Comparison of ENCODE assay signal across 8 cellular contexts in the genomic region with DNA sequence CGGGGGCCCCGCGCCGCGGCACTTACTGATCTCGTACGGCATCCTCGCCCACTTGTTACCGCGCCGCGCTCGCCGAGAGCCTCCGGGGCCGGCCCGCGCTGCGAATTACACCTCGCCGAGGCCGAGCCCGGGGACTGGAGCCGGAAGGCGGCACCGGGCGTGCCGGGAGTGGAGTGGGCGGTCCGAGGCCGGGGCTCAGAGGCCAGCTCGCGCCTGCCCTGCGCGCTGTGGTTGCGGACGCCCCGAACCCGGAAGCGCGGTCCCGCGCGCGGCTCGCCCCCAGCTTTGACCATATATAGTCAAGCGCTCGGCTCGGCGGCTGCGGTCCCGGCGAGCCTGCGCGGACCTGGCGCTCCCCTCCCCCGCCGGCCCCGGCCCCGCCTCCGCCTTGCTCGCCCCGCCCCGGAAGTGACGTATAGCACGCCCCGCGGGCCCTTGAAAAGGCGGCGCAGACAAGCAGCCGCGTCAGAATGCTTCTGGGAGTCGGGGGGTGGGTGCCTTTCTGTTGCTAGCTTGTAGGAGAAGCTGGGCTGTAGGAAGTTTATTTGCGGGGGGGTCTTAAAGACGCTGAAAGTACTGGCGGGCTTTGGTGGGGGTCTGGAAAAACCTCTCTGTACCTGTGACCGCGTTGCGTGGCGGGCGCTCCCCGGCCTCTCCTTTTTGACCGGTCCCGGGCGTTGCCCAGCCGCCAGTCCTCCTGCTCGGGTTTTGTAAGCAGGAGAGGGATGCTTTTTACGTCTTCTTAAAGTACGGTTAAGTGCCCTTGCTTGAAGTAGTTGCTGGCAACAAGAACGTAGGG. TPM values are rescaled to one million over a fixed set of nuclear protein-coding genes. Genes with fewer than 3 reads are reported as not detected.
DNase-seq lines count a peak whose midpoint lies in the region; ATAC-seq and TF ChIP-seq lines count a peak whose summit lies in the region.

A gene with protein sequence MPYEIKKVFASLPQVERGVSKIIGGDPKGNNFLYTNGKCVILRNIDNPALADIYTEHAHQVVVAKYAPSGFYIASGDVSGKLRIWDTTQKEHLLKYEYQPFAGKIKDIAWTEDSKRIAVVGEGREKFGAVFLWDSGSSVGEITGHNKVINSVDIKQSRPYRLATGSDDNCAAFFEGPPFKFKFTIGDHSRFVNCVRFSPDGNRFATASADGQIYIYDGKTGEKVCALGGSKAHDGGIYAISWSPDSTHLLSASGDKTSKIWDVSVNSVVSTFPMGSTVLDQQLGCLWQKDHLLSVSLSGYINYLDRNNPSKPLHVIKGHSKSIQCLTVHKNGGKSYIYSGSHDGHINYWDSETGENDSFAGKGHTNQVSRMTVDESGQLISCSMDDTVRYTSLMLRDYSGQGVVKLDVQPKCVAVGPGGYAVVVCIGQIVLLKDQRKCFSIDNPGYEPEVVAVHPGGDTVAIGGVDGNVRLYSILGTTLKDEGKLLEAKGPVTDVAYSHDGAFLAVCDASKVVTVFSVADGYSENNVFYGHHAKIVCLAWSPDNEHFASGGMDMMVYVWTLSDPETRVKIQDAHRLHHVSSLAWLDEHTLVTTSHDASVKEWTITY (minus strand): TSS at position 175 of the 799 bp plus-strand sequence. CDS start 133 bp downstream, at position 42.

- no peaks in the 10 kb centered on the region for H3K9me3 ChIP-seq in BLaER1

- peak within 1 kb of the TSS; percentile 92 for H3K4me3 ChIP-seq in BLaER1
- peak within 1 kb of the TSS; percentile 97 for H3K4me3 ChIP-seq in coronary artery

- H3K9ac ChIP-seq in BLaER1, result peak within 1 kb of the TSS; percentile 93

- no peaks in the 10 kb centered on the region for H3K27me3 Mint-ChIP-seq in activated CD4-positive, alpha-beta T cell treated with anti-CD3 and anti-CD28 coated beads, Interleukin-2, amount 10 ng/mL, durations not matched to agents 7 days and 5 days

- H3K27me3 ChIP-seq in BLaER1, result no peaks in the 10 kb centered on the region

- POLR2A ChIA-PET in activated CD4-positive, alpha-beta T cell treated with anti-CD3 and anti-CD28 coated beads, Interleukin-2, amount 10 ng/mL, durations not matched to agents 7 days and 5 days (lab: Charles Lee), result interaction anchor here (0.7 to 2.6 kb wide), 4 partner anchors 8 to 64 kb away, joined by 3 to 11 read pairs (median 5); no protein-coding TSS in a partner anchor

- CTCF ChIA-PET in activated CD4-positive, alpha-beta T cell treated with anti-CD3 and anti-CD28 coated beads, Interleukin-2, amount 10 ng/mL, durations not matched to agents 7 days and 5 days (lab: Charles Lee), result interaction anchor here (0.5 to 6.3 kb wide), 15 partner anchors 8 to 344 kb away, joined by 3 to 27 read pairs (median 4); no protein-coding TSS in a partner anchor

- peaks cover 37% of the 10 kb centered on the region for H3K36me3 ChIP-seq in BLaER1

- H3K27ac ChIP-seq in BLaER1 (peak within 1 kb of the TSS; percentile 95), coronary artery (peak within 1 kb of the TSS; percentile 98 to 99)

- peak within 1 kb of the TSS; percentile 97 for H3K4me2 ChIP-seq in BLaER1

- TF ChIP-seq CTCF in coronary artery (IDR thresholded peaks at IDR 0.05), result no peak

- H3K4me3 Mint-ChIP-seq in activated CD4-positive, alpha-beta T cell treated with anti-CD3 and anti-CD28 coated beads, Interleukin-2, amount 10 ng/mL, durations not matched to agents 7 days and 5 days, result peak within 1 kb of the TSS; percentile 99

- no peaks in the 10 kb centered on the region for H3K9me3 Mint-ChIP-seq in activated CD4-positive, alpha-beta T cell treated with anti-CD3 and anti-CD28 coated beads, Interleukin-2, amount 10 ng/mL, durations not matched to agents 7 days and 5 days

- peak within 1 kb of the TSS; percentile 98 for H3K27ac Mint-ChIP-seq in activated CD4-positive, alpha-beta T cell treated with anti-CD3 and anti-CD28 coated beads, Interleukin-2, amount 10 ng/mL, durations not matched to agents 7 days and 5 days

- DNase-seq in NCI-H526 (lab: John Stamatoyannopoulos, UW), result peak; percentile 85 to 95
- peak; percentile 90 for DNase-seq in activated CD4-positive, alpha-beta T cell treated with anti-CD3 and anti-CD28 coated beads, Interleukin-2, amount 10 ng/mL, durations not matched to agents 7 days and 5 days
- peak; percentile 98 for DNase-seq in coronary artery (ENCODE audit: low spot score)
- DNase-seq in left kidney (ENCODE audit: low read depth, low spot score), result peak; percentile 98
- peak; percentile 92 for DNase-seq in stimulated activated CD4-positive, alpha-beta T cell treated with anti-CD3 and anti-CD28 coated beads, Interleukin-1b, Interleukin-23, amount 100 ng/mL, for 48 hours

- H3K4me1 Mint-ChIP-seq in activated CD4-positive, alpha-beta T cell treated with anti-CD3 and anti-CD28 coated beads, Interleukin-2, amount 10 ng/mL, durations not matched to agents 7 days and 5 days, result peaks cover 66% of the 10 kb centered on the region

- peak; percentile 97 for ATAC-seq in GM19324 (IDR thresholded peaks at IDR 0.05; ENCODE audit: low FRiP score, unreplicated experiment)
- ATAC-seq in HG03460 (IDR thresholded peaks at IDR 0.05; ENCODE audit: unreplicated experiment), result peak; percentile 85

- peaks cover 44% of the 10 kb centered on the region for H4K20me1 ChIP-seq in BLaER1

- H3K36me3 Mint-ChIP-seq in activated CD4-positive, alpha-beta T cell treated with anti-CD3 and anti-CD28 coated beads, Interleukin-2, amount 10 ng/mL, durations not matched to agents 7 days and 5 days (ENCODE audit: low read depth), result peaks cover 42% of the 10 kb centered on the region

- H3K4me1 ChIP-seq in BLaER1, result peaks cover 85% of the 10 kb centered on the region

RNA-seq across cellular contexts. Expression of the gene that starts here (rescaled TPM):
- 100 to 1,000 TPM; 452 to 454 TPM for total RNA-seq in activated CD4-positive, alpha-beta T cell treated with anti-CD3 and anti-CD28 coated beads, Interleukin-2, amount 10 ng/mL, durations not matched to agents 7 days and 5 days

Comparison
In these comparisons a context has a peak if more than half of its experiments do, and no peak if none do; other contexts are left out.
1. Peak in every context shown above with its lines: DNase-seq, ATAC-seq, H3K4me3 ChIP-seq and H3K27ac ChIP-seq.